23 cellular contexts compared by ENCODE assay signal in genomic region chr6:113221850-113222249, GRCh38.
"Had no signal": no experiment of that assay in that cellular context is flagged by ENCODE, and none has a peak within 500 bp of the region (broad histone marks: within the 10 kb centered on the region; RNA-seq: fewer than 3 reads in every experiment).

No MANE protein-coding gene starts in this region.

- H3K4me3 ChIP-seq: adrenal gland, ascending aorta, pancreas, psoas muscle, right atrium auricular region, spleen, thyroid gland had no signal

- H3K9me3 ChIP-seq: adrenal gland, ascending aorta, neutrophil, pancreas, psoas muscle, right atrium auricular region, thyroid gland had no signal

- ATAC-seq: activated CD4-positive, alpha-beta T cell treated with anti-CD3 and anti-CD28 coated beads for 36 hours; activated T-cell treated with anti-CD3 and anti-CD28 coated beads, Interleukin-2, amount 50 U/mL, for 4 hours; left ventricle myocardium superior; natural killer cell treated with Interleukin-12 subunit alpha and Interleukin-12 subunit beta and Interleukin-15 and Interleukin-18, amount 100 ng/mL, for 72 hours; pancreas; psoas muscle had no signal

- H3K27ac ChIP-seq: adrenal gland, ascending aorta, brain microvascular endothelial cell, neutrophil, pancreas, psoas muscle, right atrium auricular region, spleen, thyroid gland had no signal

- DNase-seq: activated B cell treated with CpG ODN at 0.5 μM for 24 hours; activated CD4-positive, alpha-beta T cell treated with anti-CD3 and anti-CD28 coated beads for 36 hours; activated CD4-positive, alpha-beta T cell treated with anti-CD3 and anti-CD28 coated beads, Interleukin-2, amount 50 U/mL, for 4 hours; activated CD8-positive, alpha-beta memory T cell treated with anti-CD3 and anti-CD28 coated beads for 24 hours; activated CD8-positive, alpha-beta memory T cell treated with anti-CD3 and anti-CD28 coated beads, Interleukin-2, amount 50 U/mL, for 4 hours; activated naive CD4-positive, alpha-beta T cell; activated T-cell treated with anti-CD3 and anti-CD28 coated beads, Interleukin-2, amount 50 U/mL, for 4 hours; adrenal gland; brain microvascular endothelial cell; caudate nucleus; effector CD4-positive, alpha-beta T cell; left ventricle myocardium superior; mammary epithelial cell; spleen; stimulated activated CD4-positive, alpha-beta T cell treated with anti-CD3 and anti-CD28 coated beads, Interleukin-4, amount 100 ng/mL, for 1 hour; stimulated activated naive CD4-positive, alpha-beta T cell treated with Interleukin-2 at 50 U/mL for 16 hours; thyroid gland had no signal

- H3K27me3 ChIP-seq: adrenal gland, ascending aorta, brain microvascular endothelial cell, neutrophil, pancreas, right atrium auricular region, spleen, thyroid gland had no signal

- H3K36me3 ChIP-seq: adrenal gland, ascending aorta, brain microvascular endothelial cell, neutrophil, pancreas, right atrium auricular region, spleen, thyroid gland had no signal

- H3K4me1 ChIP-seq: adrenal gland, ascending aorta, pancreas, psoas muscle, right atrium auricular region, spleen, thyroid gland had no signal
